ENCODE assay signal across 8 cellular contexts in genomic region chr20:62921119-62921687, GRCh38. TPM values are rescaled to one million over a fixed set of nuclear protein-coding genes. Genes with fewer than 3 reads are reported as not detected.
A peak's percentile ranks its signal among the peaks of the same experiment; 100 is the strongest.
DNase-seq lines count a peak whose midpoint lies in the region; ATAC-seq and TF ChIP-seq lines count a peak whose summit lies in the region.

No MANE protein-coding gene starts in this region.

- intact Hi-C loops in IMR-90 (cut with micrococcal nuclease) (no loop called here), left ventricle myocardium inferior (cut with micrococcal nuclease) (no loop called here)

- peak; percentile 51 for TF ChIP-seq RAD21 in IMR-90 (IDR thresholded peaks at IDR 0.05; ENCODE audit: low read length)

- H3K23ac ChIP-seq in IMR-90 (ENCODE audit: low read depth, low read length), result no peak overlapping the region

- H2BK20ac ChIP-seq in IMR-90 (ENCODE audit: low read depth, low read length), result no peak overlapping the region

- no peak overlapping the region for H4K91ac ChIP-seq in IMR-90 (ENCODE audit: insufficient read depth, low read depth, low read length)

- H3K27me3 ChIP-seq in IMR-90 (ENCODE audit: control insufficient read depth, insufficient read depth, low read length) (no peaks in the 10 kb centered on the region), left ventricle myocardium inferior (ENCODE audit: low read depth) (no peaks in the 10 kb centered on the region)

- H3K9ac ChIP-seq in IMR-90 (ENCODE audit: low read depth, low read length), result no peak overlapping the region

- H3K4ac ChIP-seq in IMR-90 (ENCODE audit: low read depth, low read length), result no peak overlapping the region

- no peak overlapping the region for H4K8ac ChIP-seq in IMR-90 (ENCODE audit: low read depth in 2 of 2, low read length in 2 of 2)

- H3K56ac ChIP-seq in IMR-90 (ENCODE audit: extremely low read depth, insufficient read depth, low read length), result no peak overlapping the region

- no peak overlapping the region for H3K27ac ChIP-seq in IMR-90 (ENCODE audit: insufficient read depth, low read length)
- H3K27ac ChIP-seq in left ventricle myocardium inferior (replicated peaks), result no peak overlapping the region

- peaks cover 84% of the 10 kb centered on the region for H3K4me1 Mint-ChIP-seq in activated naive CD8-positive, alpha-beta T cell (ENCODE audit: low read depth)

- no peak overlapping the region for H2BK5ac ChIP-seq in IMR-90 (ENCODE audit: low read depth, low read length, poor library complexity, severe bottlenecking)

- no peak overlapping the region for H2AK9ac ChIP-seq in IMR-90 (replicated peaks; ENCODE audit: low read depth, low read length, poor library complexity)

- H2AK5ac ChIP-seq in IMR-90 (ENCODE audit: low read depth, low read length), result no peak overlapping the region

- peaks cover 94% of the 10 kb centered on the region for H4K20me1 ChIP-seq in IMR-90 (ENCODE audit: insufficient read depth, low read length)

- no peak overlapping the region for H2BK15ac ChIP-seq in IMR-90 (ENCODE audit: low read depth, low read length)

- 77% methylated on average over 4 of the region's 8 CpGs; no CpG with 5 or more reads in 1 of the 2 experiments for WGBS in IMR-90 (ENCODE audit: extremely low coverage in 2 of 2, insufficient read length in 1 of 2), 2 experiments

- peak overlapping the region; percentile 85 for H3K27ac Mint-ChIP-seq in activated naive CD8-positive, alpha-beta T cell

- POLR2A ChIA-PET in IMR-90 (lab: Charles Lee; ENCODE audit: unreplicated experiment), result no interaction called here

- CTCF ChIA-PET in IMR-90 (lab: Yijun Ruan, JAX), result interaction anchor here (1.5 kb wide), 1 partner anchor 14 kb away, joined by 4 read pairs; no protein-coding TSS in a partner anchor

- H3K9me3 ChIP-seq in IMR-90 (ENCODE audit: control insufficient read depth, insufficient read depth, low read length), result no peaks in the 10 kb centered on the region
- H3K9me3 ChIP-seq in left ventricle myocardium inferior (replicated peaks), result no peaks in the 10 kb centered on the region

- peaks cover 19% of the 10 kb centered on the region for H3K4me1 ChIP-seq in IMR-90 (ENCODE audit: control insufficient read depth, insufficient read depth, low read length)
- peaks cover 100% of the 10 kb centered on the region for H3K4me1 ChIP-seq in left ventricle myocardium inferior

- peak; percentile 36 for DNase-seq in DMS 273 treated with DMSO at 0.1 percent for 48 hours (lab: John Stamatoyannopoulos, UW)
- peak; percentile 53 for DNase-seq in IMR-90
- DNase-seq in left ventricle myocardium inferior, result no peak
- peak; percentile 78 for DNase-seq in stimulated activated CD4-positive, alpha-beta T cell treated with anti-CD3 and anti-CD28 coated beads, Interleukin-1b, Interleukin-23, amount 100 ng/mL, for 48 hours

- peak; percentile 58 for TF ChIP-seq CTCF in IMR-90 (conservative IDR thresholded peaks at IDR 0.05; ENCODE audit: low read depth, low read length)
- TF ChIP-seq CTCF in left ventricle myocardium inferior (IDR thresholded peaks at IDR 0.05; ENCODE audit: borderline replicate concordance), result peak; percentile 65

- peaks cover 25% of the 10 kb centered on the region for H3K9me1 ChIP-seq in IMR-90 (ENCODE audit: insufficient read depth, low read length)

- no peaks in the 10 kb centered on the region for H3K9me3 Mint-ChIP-seq in activated naive CD8-positive, alpha-beta T cell (ENCODE audit: low read depth)

- in situ Hi-C loops in IMR-90 (cut with MboI; ENCODE audit: low sequenced_read_pairs), result no loop called here

- H3K18ac ChIP-seq in IMR-90 (ENCODE audit: low read depth, low read length), result no peak overlapping the region

- ATAC-seq in IMR-90 (ENCODE audit: low read depth), result peak; percentile 27; the same call in 1 of the 2 replicates
- ATAC-seq in SK-N-SH treated with all-trans-retinoic acid at 6 μM for 48 hours, result peak; percentile 81
- ATAC-seq in HG02759 (IDR thresholded peaks at IDR 0.05; ENCODE audit: unreplicated experiment), result no peak
- ATAC-seq in GM18858 (IDR thresholded peaks at IDR 0.05; ENCODE audit: unreplicated experiment), result no peak

- no peak overlapping the region for H3K14ac ChIP-seq in IMR-90 (replicated peaks; ENCODE audit: low read depth, low read length)

- TF ChIP-seq POLR2A in IMR-90 (IDR thresholded peaks at IDR 0.05; ENCODE audit: low read depth, low read length), result no peak

- peak overlapping the region; percentile 83 for H3K4me3 Mint-ChIP-seq in activated naive CD8-positive, alpha-beta T cell

- no TSS peak for BruUV-seq in IMR-90 (replicated peaks; lab: Mats Ljungman, UMichigan)

- H3K36me3 ChIP-seq in IMR-90 (ENCODE audit: control insufficient read depth, insufficient read depth, low read length) (no peaks in the 10 kb centered on the region), left ventricle myocardium inferior (no peaks in the 10 kb centered on the region)

- H3K36me3 Mint-ChIP-seq in activated naive CD8-positive, alpha-beta T cell, result no peaks in the 10 kb centered on the region

- H2BK120ac ChIP-seq in IMR-90 (ENCODE audit: low read depth, low read length), result no peak overlapping the region

- H2AFZ ChIP-seq in IMR-90 (replicated peaks; ENCODE audit: low read length, poor library complexity), result no peak overlapping the region

- H4K5ac ChIP-seq in IMR-90 (ENCODE audit: low read depth, low read length), result no peak overlapping the region

- peaks cover 0 to 74% of the 10 kb centered on the region in 2 experiments; a peak in 2 of 4 replicates for H3K79me1 ChIP-seq in IMR-90 (ENCODE audit: low read depth in 1 of 2, low read length in 2 of 2)

- H3K4me2 ChIP-seq in IMR-90 (ENCODE audit: low read depth, low read length), result no peak overlapping the region

- H3K4me3 ChIP-seq in IMR-90 (ENCODE audit: insufficient read depth, low read depth, low read length) (no peak overlapping the region), left ventricle myocardium inferior (no peak overlapping the region)

- no peaks in the 10 kb centered on the region for H3K27me3 Mint-ChIP-seq in activated naive CD8-positive, alpha-beta T cell

- dilution Hi-C loops in IMR-90 (cut with HindIII; ENCODE audit: low sequenced_read_pairs, unreplicated experiment), result no loop called here

TF ChIP-seq in IMR-90, 13 proteins besides CTCF, POLR2A, EP300 and RAD21:
- TF ChIP-seq RFX5 (IDR thresholded peaks at IDR 0.05; ENCODE audit: low read depth, low read length), result 0 out of 2 replicates have a peak, but pooled peaks have one; percentile 31
- no peak for TF ChIP-seq USF2 (IDR thresholded peaks at IDR 0.05; ENCODE audit: low read depth, low read length)
- peak; percentile 85 for TF ChIP-seq MAFK (IDR thresholded peaks at IDR 0.05; ENCODE audit: low read depth, low read length)
TF ChIP-seq in IMR-90: peak in this region for 2.

TF ChIP-seq in SK-N-SH treated with all-trans-retinoic acid at 6 μM for 48 hours, 23 proteins besides CTCF, POLR2A, EP300 and RAD21 (continues in another document):
- TF ChIP-seq ZNF70 (CRISPR knock-in tag; IDR thresholded peaks at IDR 0.05) (no peak), ZFP30 (CRISPR knock-in tag; IDR thresholded peaks at IDR 0.05) (no peak), TSHZ2 (CRISPR knock-in tag; IDR thresholded peaks at IDR 0.05) (peak; percentile 28; the same call in 1 of the 2 replicates), ZNF565 (CRISPR knock-in tag; conservative IDR thresholded peaks at IDR 0.05; ENCODE audit: low read depth) (no peak), ARNTL (CRISPR knock-in tag; IDR thresholded peaks at IDR 0.05; ENCODE audit: borderline replicate concordance, low read depth) (no peak), ZFP3 (CRISPR knock-in tag; IDR thresholded peaks at IDR 0.05) (peak; percentile 67; the same call in 1 of the 2 replicates), ZNF8 (CRISPR knock-in tag; IDR thresholded peaks at IDR 0.05) (no peak)

RNA-seq across cellular contexts. Expression of gene DIDO1, which starts 5.1 kb away (rescaled TPM):
- total RNA-seq in IMR-90 (2012; rRNA removed), result 28.1 and 38.3 TPM in 2 replicates
- polyA plus RNA-seq in IMR-90 (2012; rRNA removed), result 17.5 and 21.8 TPM in 2 replicates
- polyA plus RNA-seq in IMR-90 (2012; cell fraction: cytosol; rRNA removed), result 10.8 and 13.3 TPM in 2 replicates
- 47.1 and 74.1 TPM in 2 replicates for polyA plus RNA-seq in IMR-90 (2012; cell fraction: nucleus; rRNA removed; ENCODE audit: low replicate concordance)
- 37.0 TPM for total RNA-seq in left ventricle myocardium inferior

RNA-seq across cellular contexts. Expression of gene GID8, which starts 16.7 kb away (rescaled TPM):
- total RNA-seq in IMR-90 (2012; rRNA removed) (33.9 and 36.4 TPM in 2 replicates), left ventricle myocardium inferior (16.2 TPM)
- 18.8 and 21.5 TPM in 2 replicates for polyA plus RNA-seq in IMR-90 (2012; rRNA removed)
- 13.8 and 15.1 TPM in 2 replicates for polyA plus RNA-seq in IMR-90 (2012; cell fraction: cytosol; rRNA removed)
- polyA plus RNA-seq in IMR-90 (2012; cell fraction: nucleus; rRNA removed; ENCODE audit: low replicate concordance), result 13.2 and 19.6 TPM in 2 replicates

RNA-seq across cellular contexts. Expression of gene SLC17A9, which starts 31.3 kb away (rescaled TPM):
- 1.4 and 2.2 TPM in 2 replicates for total RNA-seq in IMR-90 (2012; rRNA removed)
- polyA plus RNA-seq in IMR-90 (2012; rRNA removed), result 14.4 and 17.3 TPM in 2 replicates
- polyA plus RNA-seq in IMR-90 (2012; cell fraction: cytosol; rRNA removed), result 3.7 and 5.8 TPM in 2 replicates
- polyA plus RNA-seq in IMR-90 (2012; cell fraction: nucleus; rRNA removed; ENCODE audit: low replicate concordance), result 68.1 and 209 TPM in 2 replicates
- total RNA-seq in left ventricle myocardium inferior, result 0.47 TPM

RNA-seq across cellular contexts. Expression of gene TCFL5, which starts 59.6 kb away (rescaled TPM):
- total RNA-seq in IMR-90 (2012; rRNA removed) (8.2 and 8.3 TPM in 2 replicates), left ventricle myocardium inferior (6.6 TPM)
- 5.6 and 6.0 TPM in 2 replicates for polyA plus RNA-seq in IMR-90 (2012; rRNA removed)
- polyA plus RNA-seq in IMR-90 (2012; cell fraction: cytosol; rRNA removed), result 2.6 and 3.6 TPM in 2 replicates
- 2.4 and 9.6 TPM in 2 replicates for polyA plus RNA-seq in IMR-90 (2012; cell fraction: nucleus; rRNA removed; ENCODE audit: low replicate concordance)

Comparison
In these comparisons a context has a peak if more than half of its experiments do, and no peak if none do; other contexts are left out.
1. ATAC-seq: peak in IMR-90 (single experiment) and SK-N-SH treated with all-trans-retinoic acid at 6 μM for 48 hours (single experiment); none in HG02759 (single experiment) and GM18858 (single experiment).